Comparison of ENCODE assay signal across 8 cellular contexts in genomic region chr10:119199231-119199992, GRCh38. TPM values are rescaled to one million over a fixed set of nuclear protein-coding genes. Genes with fewer than 3 reads are reported as not detected.
A peak's percentile ranks its signal among the peaks of the same experiment; 100 is the strongest.
DNase-seq lines count a peak whose midpoint lies in the region; ATAC-seq and TF ChIP-seq lines count a peak whose summit lies in the region.

No MANE protein-coding gene starts in this region.

- in situ Hi-C loops in SK-MEL-5 (cut with HindIII; ENCODE audit: low pct_unique_long_range_greater_than_20kb, low sequenced_read_pairs) (no loop called here), brain microvascular endothelial cell (cut with HindIII; ENCODE audit: low pct_ligation_motif_present, low sequenced_read_pairs) (no loop called here), gastrocnemius medialis (cut with MboI; ENCODE audit: low sequenced_read_pairs in 4 of 4) (loop anchor here in 2 of 4 donors (5.0 to 10.0 kb wide), 2 partner anchors 235 to 243 kb away; no protein-coding TSS in a partner anchor)

- no peak for TF ChIP-seq POLR2A in gastrocnemius medialis (IDR thresholded peaks at IDR 0.05)

- ATAC-seq in gastrocnemius medialis (peak; percentile 93 to 96), HG03520 (IDR thresholded peaks at IDR 0.05; ENCODE audit: unreplicated experiment) (no peak)

- intact Hi-C loops in gastrocnemius medialis (cut with DNase I; ENCODE audit: low total_unique reads) = loop anchor here (1.0 to 2.0 kb wide), 2 partner anchors 217 to 246 kb away; no protein-coding TSS in a partner anchor

- peak; percentile 75 for TF ChIP-seq CTCF in GM12865 (IDR thresholded peaks at IDR 0.05; ENCODE audit: insufficient read depth, low read depth, low read length, missing control alignments)
- TF ChIP-seq CTCF in brain microvascular endothelial cell (IDR thresholded peaks at IDR 0.05; ENCODE audit: low read depth, low read length, missing control alignments) = peak; percentile 92
- TF ChIP-seq CTCF in gastrocnemius medialis (IDR thresholded peaks at IDR 0.05 in 4 of 5, conservative IDR thresholded peaks at IDR 0.05 in 1 of 5) = peak; percentile 52 to 83 (median 59)

- TF ChIP-seq EP300 in Ishikawa (IDR thresholded peaks at IDR 0.05; ENCODE audit: borderline replicate concordance) = no peak

- DNase-seq in AG08395 (ENCODE audit: low spot score) (peak; percentile 85), GM12865 (ENCODE audit: low read depth) (peak; percentile 80), SK-MEL-5 (ENCODE audit: low read depth, low spot score) (peak; percentile 89), brain microvascular endothelial cell (peak; percentile 82), iPS DF 19.7 (ENCODE audit: low read depth, low spot score) (peak; percentile 60), gastrocnemius medialis (peak; percentile 39 to 43)

- TF ChIP-seq RAD21 in Ishikawa (IDR thresholded peaks at IDR 0.05; ENCODE audit: low read depth) = peak; percentile 99

- H3K4me1 ChIP-seq in gastrocnemius medialis = no peaks in the 10 kb centered on the region

- no peaks in the 10 kb centered on the region for H3K9me3 ChIP-seq in gastrocnemius medialis

- no peak overlapping the region for H3K4me3 ChIP-seq in GM12865 (ENCODE audit: low read depth, low read length)
- no peak overlapping the region for H3K4me3 ChIP-seq in brain microvascular endothelial cell (ENCODE audit: low read depth, low read length)
- no peak overlapping the region for H3K4me3 ChIP-seq in gastrocnemius medialis

- no peak overlapping the region for H3K27ac ChIP-seq in brain microvascular endothelial cell
- no peak overlapping the region for H3K27ac ChIP-seq in gastrocnemius medialis

- H3K36me3 ChIP-seq in brain microvascular endothelial cell (replicated peaks) = no peaks in the 10 kb centered on the region
- no peaks in the 10 kb centered on the region for H3K36me3 ChIP-seq in gastrocnemius medialis

- H3K27me3 ChIP-seq in brain microvascular endothelial cell (replicated peaks) = no peaks in the 10 kb centered on the region
- no peaks in the 10 kb centered on the region for H3K27me3 ChIP-seq in gastrocnemius medialis

TF ChIP-seq in Ishikawa, 13 proteins besides CTCF, POLR2A, EP300 and RAD21:
- TF ChIP-seq REST (IDR thresholded peaks at IDR 0.05; ENCODE audit: low read depth) (no peak), TEAD4 (IDR thresholded peaks at IDR 0.05) (no peak), FOXM1 (IDR thresholded peaks at IDR 0.05; ENCODE audit: borderline replicate concordance, low read depth) (no peak), EGR1 (IDR thresholded peaks at IDR 0.05) (no peak), TCF12 (IDR thresholded peaks at IDR 0.05; ENCODE audit: low read depth) (no peak), TAF1 (IDR thresholded peaks at IDR 0.05; ENCODE audit: low read depth) (no peak), CEBPB (IDR thresholded peaks at IDR 0.05) (no peak), YY1 (IDR thresholded peaks at IDR 0.05; ENCODE audit: low read depth) (no peak)
- TF ChIP-seq, protein P1, sequence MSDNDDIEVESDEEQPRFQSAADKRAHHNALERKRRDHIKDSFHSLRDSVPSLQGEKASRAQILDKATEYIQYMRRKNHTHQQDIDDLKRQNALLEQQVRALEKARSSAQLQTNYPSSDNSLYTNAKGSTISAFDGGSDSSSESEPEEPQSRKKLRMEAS (IDR thresholded peaks at IDR 0.05) = no peak

RNA-seq across cellular contexts. Expression of gene GRK5, which starts 8.0 kb away (rescaled TPM):
- 4.2 and 4.8 TPM in 2 replicates for total RNA-seq in SK-MEL-5 (2014; rRNA removed; shearing (Covaris generic))
- polyA plus RNA-seq in SK-MEL-5 (2015; cell fraction: cytosol; rRNA removed) = 9.7 and 10.5 TPM in 2 replicates
- polyA plus RNA-seq in SK-MEL-5 (2015; cell fraction: nucleus; rRNA removed) = 3.6 and 5.8 TPM in 2 replicates
- 10 to 100 TPM in 1 of 4 donors, 1 to 10 TPM in 3; 6.2 to 12.5 (median 9.1) TPM for total RNA-seq in gastrocnemius medialis

RNA-seq across cellular contexts. Expression of gene PRDX3, which starts 20.8 kb away (rescaled TPM):
- total RNA-seq in SK-MEL-5 (2014; rRNA removed; shearing (Covaris generic)) = 245 and 273 TPM in 2 replicates
- polyA plus RNA-seq in SK-MEL-5 (2015; cell fraction: cytosol; rRNA removed) = 183 and 212 TPM in 2 replicates
- 79.8 and 104 TPM in 2 replicates for polyA plus RNA-seq in SK-MEL-5 (2015; cell fraction: nucleus; rRNA removed)
- total RNA-seq in gastrocnemius medialis = 100 to 1,000 TPM; 227 to 342 (median 250) TPM

RNA-seq across cellular contexts. Expression of gene SFXN4, which starts 33.9 kb away (rescaled TPM):
- total RNA-seq in SK-MEL-5 (2014; rRNA removed; shearing (Covaris generic)) = 58.9 and 63.9 TPM in 2 replicates
- 65.1 and 205 TPM in 2 replicates for polyA plus RNA-seq in SK-MEL-5 (2015; cell fraction: cytosol; rRNA removed)
- 171 and 201 TPM in 2 replicates for polyA plus RNA-seq in SK-MEL-5 (2015; cell fraction: nucleus; rRNA removed)
- total RNA-seq in gastrocnemius medialis = 10 to 100 TPM; 25.6 to 69.7 (median 39.8) TPM
